In the genomic region with DNA sequence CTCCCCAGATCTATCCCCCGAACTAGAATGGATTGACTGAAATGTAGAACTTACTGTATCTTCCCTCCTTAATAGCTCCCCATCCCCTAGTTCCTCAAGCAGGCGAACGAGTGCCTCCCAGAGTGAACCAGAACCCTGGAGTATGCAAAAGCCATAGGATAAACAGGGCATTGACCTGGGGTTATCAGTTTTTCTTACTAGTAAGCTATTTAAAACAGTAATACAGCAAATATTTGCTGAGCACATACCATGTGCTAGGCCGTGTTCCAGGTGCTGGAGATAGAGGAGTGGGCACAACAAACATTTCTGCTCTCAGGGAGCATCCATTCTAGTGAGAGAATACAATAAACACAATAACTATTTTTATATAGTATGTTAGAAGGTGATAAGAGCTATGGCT, we compare ENCODE assay signal across 1 cellular context.
TF ChIP-seq lines count a peak whose summit lies in the region.

No MANE protein-coding gene starts in this region.

TF ChIP-seq in GM12878, 131 proteins besides CTCF, POLR2A, EP300 and RAD21 (continued from another document):
- TF ChIP-seq, protein P1, sequence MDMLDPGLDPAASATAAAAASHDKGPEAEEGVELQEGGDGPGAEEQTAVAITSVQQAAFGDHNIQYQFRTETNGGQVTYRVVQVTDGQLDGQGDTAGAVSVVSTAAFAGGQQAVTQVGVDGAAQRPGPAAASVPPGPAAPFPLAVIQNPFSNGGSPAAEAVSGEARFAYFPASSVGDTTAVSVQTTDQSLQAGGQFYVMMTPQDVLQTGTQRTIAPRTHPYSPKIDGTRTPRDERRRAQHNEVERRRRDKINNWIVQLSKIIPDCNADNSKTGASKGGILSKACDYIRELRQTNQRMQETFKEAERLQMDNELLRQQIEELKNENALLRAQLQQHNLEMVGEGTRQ (IDR thresholded peaks at IDR 0.05; ENCODE audit: borderline replicate concordance, low read depth, low read length), result no peak
- TF ChIP-seq ZNF622 (IDR thresholded peaks at IDR 0.05) (no peak), CHD1 (IDR thresholded peaks at IDR 0.05; ENCODE audit: low read depth, low read length) (no peak), RUNX3 (IDR thresholded peaks at IDR 0.05; ENCODE audit: low read length) (no peak), ZZZ3 (IDR thresholded peaks at IDR 0.05; ENCODE audit: control insufficient read depth, insufficient read length, low read depth) (no peak), MTA2 (IDR thresholded peaks at IDR 0.05; ENCODE audit: low read depth) (no peak), STAT1 (conservative IDR thresholded peaks at IDR 0.05) (no peak), CHD4 (IDR thresholded peaks at IDR 0.05) (no peak), CREB1 (IDR thresholded peaks at IDR 0.05; ENCODE audit: low read depth) (no peak), SREBF2 (IDR thresholded peaks at IDR 0.05; ENCODE audit: low read length) (no peak)
- TF ChIP-seq, protein P2, sequence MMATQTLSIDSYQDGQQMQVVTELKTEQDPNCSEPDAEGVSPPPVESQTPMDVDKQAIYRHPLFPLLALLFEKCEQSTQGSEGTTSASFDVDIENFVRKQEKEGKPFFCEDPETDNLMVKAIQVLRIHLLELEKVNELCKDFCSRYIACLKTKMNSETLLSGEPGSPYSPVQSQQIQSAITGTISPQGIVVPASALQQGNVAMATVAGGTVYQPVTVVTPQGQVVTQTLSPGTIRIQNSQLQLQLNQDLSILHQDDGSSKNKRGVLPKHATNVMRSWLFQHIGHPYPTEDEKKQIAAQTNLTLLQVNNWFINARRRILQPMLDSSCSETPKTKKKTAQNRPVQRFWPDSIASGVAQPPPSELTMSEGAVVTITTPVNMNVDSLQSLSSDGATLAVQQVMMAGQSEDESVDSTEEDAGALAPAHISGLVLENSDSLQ (IDR thresholded peaks at IDR 0.05), result no peak
- TF ChIP-seq, protein P3, sequence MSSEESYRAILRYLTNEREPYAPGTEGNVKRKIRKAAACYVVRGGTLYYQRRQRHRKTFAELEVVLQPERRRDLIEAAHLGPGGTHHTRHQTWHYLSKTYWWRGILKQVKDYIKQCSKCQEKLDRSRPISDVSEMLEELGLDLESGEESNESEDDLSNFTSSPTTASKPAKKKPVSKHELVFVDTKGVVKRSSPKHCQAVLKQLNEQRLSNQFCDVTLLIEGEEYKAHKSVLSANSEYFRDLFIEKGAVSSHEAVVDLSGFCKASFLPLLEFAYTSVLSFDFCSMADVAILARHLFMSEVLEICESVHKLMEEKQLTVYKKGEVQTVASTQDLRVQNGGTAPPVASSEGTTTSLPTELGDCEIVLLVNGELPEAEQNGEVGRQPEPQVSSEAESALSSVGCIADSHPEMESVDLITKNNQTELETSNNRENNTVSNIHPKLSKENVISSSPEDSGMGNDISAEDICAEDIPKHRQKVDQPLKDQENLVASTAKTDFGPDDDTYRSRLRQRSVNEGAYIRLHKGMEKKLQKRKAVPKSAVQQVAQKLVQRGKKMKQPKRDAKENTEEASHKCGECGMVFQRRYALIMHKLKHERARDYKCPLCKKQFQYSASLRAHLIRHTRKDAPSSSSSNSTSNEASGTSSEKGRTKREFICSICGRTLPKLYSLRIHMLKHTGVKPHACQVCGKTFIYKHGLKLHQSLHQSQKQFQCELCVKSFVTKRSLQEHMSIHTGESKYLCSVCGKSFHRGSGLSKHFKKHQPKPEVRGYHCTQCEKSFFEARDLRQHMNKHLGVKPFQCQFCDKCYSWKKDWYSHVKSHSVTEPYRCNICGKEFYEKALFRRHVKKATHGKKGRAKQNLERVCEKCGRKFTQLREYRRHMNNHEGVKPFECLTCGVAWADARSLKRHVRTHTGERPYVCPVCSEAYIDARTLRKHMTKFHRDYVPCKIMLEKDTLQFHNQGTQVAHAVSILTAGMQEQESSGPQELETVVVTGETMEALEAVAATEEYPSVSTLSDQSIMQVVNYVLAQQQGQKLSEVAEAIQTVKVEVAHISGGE (CRISPR knock-in tag; IDR thresholded peaks at IDR 0.05), result no peak
- TF ChIP-seq, protein P4, sequence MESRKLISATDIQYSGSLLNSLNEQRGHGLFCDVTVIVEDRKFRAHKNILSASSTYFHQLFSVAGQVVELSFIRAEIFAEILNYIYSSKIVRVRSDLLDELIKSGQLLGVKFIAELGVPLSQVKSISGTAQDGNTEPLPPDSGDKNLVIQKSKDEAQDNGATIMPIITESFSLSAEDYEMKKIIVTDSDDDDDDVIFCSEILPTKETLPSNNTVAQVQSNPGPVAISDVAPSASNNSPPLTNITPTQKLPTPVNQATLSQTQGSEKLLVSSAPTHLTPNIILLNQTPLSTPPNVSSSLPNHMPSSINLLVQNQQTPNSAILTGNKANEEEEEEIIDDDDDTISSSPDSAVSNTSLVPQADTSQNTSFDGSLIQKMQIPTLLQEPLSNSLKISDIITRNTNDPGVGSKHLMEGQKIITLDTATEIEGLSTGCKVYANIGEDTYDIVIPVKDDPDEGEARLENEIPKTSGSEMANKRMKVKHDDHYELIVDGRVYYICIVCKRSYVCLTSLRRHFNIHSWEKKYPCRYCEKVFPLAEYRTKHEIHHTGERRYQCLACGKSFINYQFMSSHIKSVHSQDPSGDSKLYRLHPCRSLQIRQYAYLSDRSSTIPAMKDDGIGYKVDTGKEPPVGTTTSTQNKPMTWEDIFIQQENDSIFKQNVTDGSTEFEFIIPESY (IDR thresholded peaks at IDR 0.05), result no peak
